In genomic region chr17:76238847-76239537, GRCh38 we compare ENCODE assay signal across 9 cellular contexts. TPM values are rescaled to one million over a fixed set of nuclear protein-coding genes. Genes with fewer than 3 reads are reported as not detected.
DNase-seq lines count a peak whose midpoint lies in the region; ATAC-seq and TF ChIP-seq lines count a peak whose summit lies in the region.
"Had no signal": no experiment of that assay in that cellular context is flagged by ENCODE, and none has a peak within 500 bp of the region (broad histone marks: within the 10 kb centered on the region; RNA-seq: fewer than 3 reads in every experiment).

No MANE protein-coding gene starts in this region.

- no peak for TF ChIP-seq POLR2A in tibial nerve (IDR thresholded peaks at IDR 0.05)

- intact Hi-C loops in activated CD8-positive, alpha-beta T cell treated with anti-CD3 and anti-CD28 coated beads for 36 hours (cut with micrococcal nuclease) = no loop called here

- no peak for TF ChIP-seq CTCF in activated CD8-positive, alpha-beta T cell treated with anti-CD3 and anti-CD28 coated beads for 36 hours (IDR thresholded peaks at IDR 0.05)
- no peak for TF ChIP-seq CTCF in tibial nerve (IDR thresholded peaks at IDR 0.05)

- H3K4me1 ChIP-seq in tibial nerve = peaks cover 0 to 24% (median 9%) of the 10 kb centered on the region in 4 donors

- 54 to 56% methylated on average over 11 of the region's 11 CpGs for WGBS in tibial nerve, 2 donors

- CTCF ChIA-PET in activated CD8-positive, alpha-beta T cell treated with anti-CD3 and anti-CD28 coated beads for 36 hours (lab: Charles Lee) = interaction anchor here (1.0 to 2.7 kb wide), 10 partner anchors 18 to 112 kb away, joined by 3 to 9 read pairs (median 4); no protein-coding TSS in a partner anchor

- TF ChIP-seq EP300 in tibial nerve (IDR thresholded peaks at IDR 0.05) = no peak

- POLR2A ChIA-PET in activated CD8-positive, alpha-beta T cell treated with anti-CD3 and anti-CD28 coated beads for 36 hours (lab: Charles Lee) = interaction anchor here (0.6 to 29.4 kb wide), 9 partner anchors 9 to 49 kb away, joined by 3 to 960 read pairs (median 4); partner anchors contain the start of gene UBALD2

- no peaks in the 10 kb centered on the region for H3K27me3 Mint-ChIP-seq in activated CD8-positive, alpha-beta T cell treated with anti-CD3 and anti-CD28 coated beads for 36 hours
- H3K27me3 Mint-ChIP-seq in immature natural killer cell (ENCODE audit: low read depth in 3 of 3) = peaks cover 6 to 12% (median 12%) of the 10 kb centered on the region in 3 donors

- peak overlapping the region; percentile 43 for H3K27ac Mint-ChIP-seq in activated CD8-positive, alpha-beta T cell treated with anti-CD3 and anti-CD28 coated beads for 36 hours
- peak overlapping the region in 5 of 6 donors; percentile 15 to 80 (median 40) for H3K27ac Mint-ChIP-seq in immature natural killer cell

- peaks cover 2% of the 10 kb centered on the region for H3K9me3 Mint-ChIP-seq in activated CD8-positive, alpha-beta T cell treated with anti-CD3 and anti-CD28 coated beads for 36 hours
- no peaks in the 10 kb centered on the region for H3K9me3 Mint-ChIP-seq in immature natural killer cell

- H3K36me3 Mint-ChIP-seq in activated CD8-positive, alpha-beta T cell treated with anti-CD3 and anti-CD28 coated beads for 36 hours (ENCODE audit: low read depth) = peaks cover 12% of the 10 kb centered on the region
- no peaks in the 10 kb centered on the region for H3K36me3 Mint-ChIP-seq in immature natural killer cell

- H3K9me3 ChIP-seq in tibial nerve = no peaks in the 10 kb centered on the region

- peak; percentile 56 for DNase-seq in activated effector memory CD4-positive, alpha-beta T cell treated with anti-CD3 and anti-CD28 coated beads, Interleukin-2, amount 50 U/mL, for 16 hours
- no peak for DNase-seq in activated effector memory CD4-positive, alpha-beta T cell treated with Interleukin-2 at 50 U/mL for 16 hours
- no peak for DNase-seq in activated CD8-positive, alpha-beta T cell treated with anti-CD3 and anti-CD28 coated beads for 36 hours
- DNase-seq in immature natural killer cell (no peak), tibial nerve (ENCODE audit: low spot score in 2 of 2) (no peak), NCI-H2227 treated with DMSO at 0.1 percent for 48 hours (lab: John Stamatoyannopoulos, UW) (no peak), dedifferentiated amniotic fluid mesenchymal stem cell (ENCODE audit: extremely low spot score) (no peak), NCI-H2196 treated with DMSO at 0.1 percent for 48 hours (lab: John Stamatoyannopoulos, UW; ENCODE audit: unreplicated experiment) (no peak)
- DNase-seq: left colon had no signal

- peaks cover 0 to 5% of the 10 kb centered on the region in 2 donors for H3K27me3 ChIP-seq in tibial nerve

- no peak overlapping the region for H3K4me3 ChIP-seq in tibial nerve

- no peak for ATAC-seq in activated CD8-positive, alpha-beta T cell treated with anti-CD3 and anti-CD28 coated beads for 36 hours

- H3K36me3 ChIP-seq in tibial nerve = no peaks in the 10 kb centered on the region

- peak overlapping the region; percentile 78 for H3K4me3 Mint-ChIP-seq in activated CD8-positive, alpha-beta T cell treated with anti-CD3 and anti-CD28 coated beads for 36 hours
- peak overlapping the region; percentile 62 to 81 (median 78) for H3K4me3 Mint-ChIP-seq in immature natural killer cell

- peak overlapping the region in 3 of 4 donors; percentile 63 to 88 (median 88) for H3K27ac ChIP-seq in tibial nerve

- H3K4me1 Mint-ChIP-seq in activated CD8-positive, alpha-beta T cell treated with anti-CD3 and anti-CD28 coated beads for 36 hours (ENCODE audit: low read depth) = peaks cover 60% of the 10 kb centered on the region
- H3K4me1 Mint-ChIP-seq in immature natural killer cell = peaks cover 14 to 26% of the 10 kb centered on the region in 2 donors

RNA-seq across cellular contexts. Expression of gene RNF157, which starts 1.3 kb away (rescaled TPM):
- total RNA-seq in activated CD8-positive, alpha-beta T cell treated with anti-CD3 and anti-CD28 coated beads for 36 hours = 10 to 100 TPM; 37.2 to 44.5 TPM
- 1 to 10 TPM in 2 of 3 donors, under 1 TPM in 1; 0.69 to 3.0 (median 1.2) TPM for polyA plus RNA-seq in immature natural killer cell
- 10 to 100 TPM; 11.1 to 18.9 (median 15.2) TPM for total RNA-seq in tibial nerve

RNA-seq across cellular contexts. Expression of gene UBALD2, which starts 26.2 kb away (rescaled TPM):
- total RNA-seq in activated CD8-positive, alpha-beta T cell treated with anti-CD3 and anti-CD28 coated beads for 36 hours = 100 to 1,000 TPM; 267 to 270 TPM
- 1 to 10 TPM; 1.5 to 4.5 (median 3.9) TPM for polyA plus RNA-seq in immature natural killer cell
- total RNA-seq in tibial nerve = 10 to 100 TPM; 12.7 to 26.9 (median 20.4) TPM

Comparison
In these comparisons a context has a peak if more than half of its experiments do, and no peak if none do; other contexts are left out.
1. RNA of gene UBALD2, which starts 26.2 kb away (total RNA-seq): 267 to 270 TPM in activated CD8-positive, alpha-beta T cell treated with anti-CD3 and anti-CD28 coated beads for 36 hours; 12.7 to 26.9 TPM in tibial nerve; every median in the first group is over 4 times any median in the second.